Comparison of ENCODE assay signal across 8 cellular contexts in the genomic region with DNA sequence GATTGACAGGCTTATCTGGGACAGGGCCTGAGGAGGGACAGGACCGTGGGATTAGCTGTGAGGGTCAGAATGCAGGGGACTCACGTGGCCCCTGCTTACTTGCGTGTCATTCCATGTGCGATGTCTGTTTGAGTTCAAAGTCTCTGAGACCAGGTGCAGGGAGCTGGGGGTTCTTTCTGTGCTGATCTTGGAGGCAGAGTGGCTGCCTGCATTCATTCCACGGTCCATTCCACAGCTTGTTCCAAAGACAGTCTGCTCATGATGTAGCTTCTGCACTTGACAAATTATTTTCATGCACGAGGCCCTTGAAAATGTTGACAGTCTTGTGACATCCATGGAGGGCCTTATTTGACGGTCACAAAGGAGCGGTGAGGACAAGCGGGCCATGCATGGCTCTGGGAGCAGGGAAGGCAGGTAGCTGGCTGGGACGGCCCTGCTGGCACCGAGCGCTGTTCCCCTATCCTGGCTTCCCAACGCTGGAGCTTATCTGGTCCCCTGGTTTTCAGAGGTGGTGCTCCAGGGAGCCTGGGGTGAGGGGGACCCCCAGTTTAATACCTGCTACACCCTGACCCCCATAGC. TPM values are rescaled to one million over a fixed set of nuclear protein-coding genes. Genes with fewer than 3 reads are reported as not detected.
A peak's percentile ranks its signal among the peaks of the same experiment; 100 is the strongest.
DNase-seq lines count a peak whose midpoint lies in the region; ATAC-seq and TF ChIP-seq lines count a peak whose summit lies in the region.

No MANE protein-coding gene starts in this region.

- peaks cover 0 to 25% (median 0%) of the 10 kb centered on the region in 3 donors for H3K4me1 ChIP-seq in gastroesophageal sphincter

- WGBS in gastroesophageal sphincter (ENCODE audit: low coverage in 1 of 2), 2 donors = 64% methylated on average over 6 of the region's 13 CpGs; no CpG with 5 or more reads in 1 of the 2 donors

- H3K4me1 Mint-ChIP-seq in T-helper 17 cell = peaks cover 13% of the 10 kb centered on the region

- H3K9me3 ChIP-seq in T-helper 17 cell (ENCODE audit: control insufficient read depth, low read length, poor library complexity, severe bottlenecking) (no peaks in the 10 kb centered on the region), gastroesophageal sphincter (no peaks in the 10 kb centered on the region)

- peak overlapping the region; percentile 84 for H3K27ac Mint-ChIP-seq in T-helper 17 cell

- H3K4me3 Mint-ChIP-seq in T-helper 17 cell = peak overlapping the region; percentile 78

- in situ Hi-C loops in G401 (cut with HindIII; ENCODE audit: low sequenced_read_pairs) = no loop called here

- TF ChIP-seq CTCF in gastroesophageal sphincter (IDR thresholded peaks at IDR 0.05) = no peak
- TF ChIP-seq CTCF in retinal pigment epithelial cell (conservative IDR thresholded peaks at IDR 0.05; ENCODE audit: low read depth, low read length) = no peak

- DNase-seq in G401 (ENCODE audit: low spot score) (peak; percentile 64), T-helper 17 cell (no peak), retinal pigment epithelial cell (ENCODE audit: low read depth) (no peak), kidney glomerular epithelial cell (lab: John Stamatoyannopoulos, UW) (no peak), NCI-H1105 treated with DMSO at 0.1 percent for 48 hours (lab: John Stamatoyannopoulos, UW) (no peak)

- peak in 1 of 2 donors; percentile 15 for TF ChIP-seq POLR2A in gastroesophageal sphincter (IDR thresholded peaks at IDR 0.05)

- ATAC-seq in T-helper 17 cell (no peak), gastroesophageal sphincter (no peak), GM19452 (IDR thresholded peaks at IDR 0.05; ENCODE audit: unreplicated experiment) (no peak), HG02973 (IDR thresholded peaks at IDR 0.05; ENCODE audit: unreplicated experiment) (no peak)

- H3K4me3 ChIP-seq in gastroesophageal sphincter (peak overlapping the region in 1 of 2 donors; percentile 55), retinal pigment epithelial cell (ENCODE audit: low read length) (peak overlapping the region; percentile 61)

- H3K27me3 Mint-ChIP-seq in T-helper 17 cell = no peaks in the 10 kb centered on the region

- no peaks in the 10 kb centered on the region for H3K27me3 ChIP-seq in gastroesophageal sphincter

- no peaks in the 10 kb centered on the region for H3K36me3 Mint-ChIP-seq in T-helper 17 cell (ENCODE audit: low read depth)

- H3K36me3 ChIP-seq in gastroesophageal sphincter = peaks cover 0 to 11% of the 10 kb centered on the region in 2 donors

- H3K27ac ChIP-seq in gastroesophageal sphincter = peak overlapping the region in 3 of 4 donors; percentile 65 to 78 (median 68)

- TF ChIP-seq EP300 in gastroesophageal sphincter (IDR thresholded peaks at IDR 0.05) = no peak

RNA-seq across cellular contexts. Expression of a gene that starts 23.0 kb away (rescaled TPM):
- total RNA-seq in G401 (2014; rRNA removed; shearing (Covaris generic)) = 9.2 and 13.3 TPM in 2 replicates
- total RNA-seq in T-helper 17 cell (10 to 100 TPM in 1 of 2 donors, 1 to 10 TPM in 1; 3.1 to 40.8 TPM), gastroesophageal sphincter (1 to 10 TPM; 2.3 to 7.6 (median 6.1) TPM)
